8 cellular contexts compared by ENCODE assay signal in the genomic region with DNA sequence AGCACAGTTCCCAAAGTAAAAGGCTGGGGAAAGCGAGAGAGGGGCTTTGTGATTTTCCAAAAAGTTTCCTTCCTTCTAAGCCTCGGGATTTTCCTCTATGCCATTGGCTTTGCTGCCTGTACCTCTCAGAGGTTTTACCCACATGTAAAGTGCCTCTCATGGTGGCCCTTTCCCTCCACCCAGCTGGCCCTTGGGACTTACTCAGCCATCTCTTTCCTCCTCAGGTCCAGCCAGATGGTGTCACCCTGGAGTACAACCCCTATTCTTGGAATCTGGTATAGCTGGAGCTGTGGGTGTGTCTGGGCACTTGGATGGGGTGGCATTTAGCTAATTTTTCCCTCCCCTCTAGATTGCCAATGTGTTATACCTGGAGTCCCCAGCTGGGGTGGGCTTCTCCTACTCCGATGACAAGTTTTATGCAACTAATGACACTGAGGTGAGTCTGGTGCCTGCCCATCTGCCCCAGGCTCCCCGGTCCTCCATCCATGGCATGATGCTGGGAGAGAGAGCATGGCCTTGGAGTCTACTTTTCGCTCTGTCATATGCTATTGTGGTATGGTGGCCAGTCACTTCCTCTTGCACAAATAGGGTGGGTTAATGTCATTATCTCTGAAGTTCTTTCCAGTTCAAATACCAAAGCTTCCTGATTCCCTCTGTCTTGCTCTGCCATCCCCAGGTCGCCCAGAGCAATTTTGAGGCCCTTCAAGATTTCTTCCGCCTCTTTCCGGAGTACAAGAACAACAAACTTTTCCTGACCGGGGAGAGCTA.
A peak's percentile ranks its signal among the peaks of the same experiment; 100 is the strongest.
DNase-seq lines count a peak whose midpoint lies in the region; ATAC-seq and TF ChIP-seq lines count a peak whose summit lies in the region.

No MANE protein-coding gene starts in this region.

- ATAC-seq in HG02798 (IDR thresholded peaks at IDR 0.05; ENCODE audit: poor library complexity, unreplicated experiment) (no peak), HG02938 (IDR thresholded peaks at IDR 0.05; ENCODE audit: unreplicated experiment) (no peak)

- peak overlapping the region; percentile 93 for H3K4me2 ChIP-seq in OCI-LY1 (ENCODE audit: low read length)

- no peak overlapping the region for H2AFZ ChIP-seq in OCI-LY1 (ENCODE audit: low read length)

- no peaks in the 10 kb centered on the region for H3K9me3 ChIP-seq in OCI-LY1 (ENCODE audit: low read length)
- no peaks in the 10 kb centered on the region for H3K9me3 ChIP-seq in mucosa of rectum (ENCODE audit: control insufficient read depth in 2 of 2, low read length in 2 of 2)

- H3K9ac ChIP-seq in OCI-LY1 (ENCODE audit: low read length) (peak overlapping the region; percentile 70), mucosa of rectum (ENCODE audit: low read depth in 1 of 2, low read length in 2 of 2) (peak overlapping the region; percentile 76 to 80)

- H3K36me3 ChIP-seq in OCI-LY1 (ENCODE audit: insufficient read depth, low read length) (peaks cover 19% of the 10 kb centered on the region; the same call in 1 of the 2 replicates), mucosa of rectum (ENCODE audit: control insufficient read depth in 2 of 2, insufficient read depth in 2 of 2, low read length in 2 of 2) (peaks cover 23 to 45% of the 10 kb centered on the region in 2 donors)

- no peaks in the 10 kb centered on the region for H3K79me2 ChIP-seq in OCI-LY1 (ENCODE audit: insufficient read depth, low read length)

- no peaks in the 10 kb centered on the region for H3K27me3 Mint-ChIP-seq in T-helper 2 cell treated with Interferon-gamma antibody and Interleukin-4, amounts not matched to agents 5 μg/mL and 100 μg/mL, for 36 hours (ENCODE audit: low read depth)

- H3K9me3 Mint-ChIP-seq in T-helper 2 cell treated with Interferon-gamma antibody and Interleukin-4, amounts not matched to agents 5 μg/mL and 100 μg/mL, for 36 hours: no peaks in the 10 kb centered on the region

- no peak for DNase-seq in T-helper 2 cell treated with Interferon-gamma antibody and Interleukin-4, amounts not matched to agents 5 μg/mL and 100 μg/mL, for 36 hours (ENCODE audit: low spot score)
- DNase-seq in T-helper 2 cell (no peak), coronary artery (ENCODE audit: low spot score) (no peak), NCI-H1417 (lab: John Stamatoyannopoulos, UW) (no peak)

- H4K20me1 ChIP-seq in OCI-LY1 (ENCODE audit: insufficient read depth, low read length): no peaks in the 10 kb centered on the region

- no peaks in the 10 kb centered on the region for H3K9me2 ChIP-seq in OCI-LY1 (ENCODE audit: low read depth, low read length)

- peak overlapping the region; percentile 92 for H3K4me3 Mint-ChIP-seq in T-helper 2 cell treated with Interferon-gamma antibody and Interleukin-4, amounts not matched to agents 5 μg/mL and 100 μg/mL, for 36 hours

- H3K27ac ChIP-seq in OCI-LY1 (ENCODE audit: low read depth, low read length, poor library complexity, severe bottlenecking): no peak overlapping the region
- no peak overlapping the region for H3K27ac ChIP-seq in coronary artery
- H3K27ac ChIP-seq in mucosa of rectum (ENCODE audit: low read depth in 2 of 2, low read length in 2 of 2): peak overlapping the region; percentile 65 to 80

- H3K4me1 Mint-ChIP-seq in T-helper 2 cell treated with Interferon-gamma antibody and Interleukin-4, amounts not matched to agents 5 μg/mL and 100 μg/mL, for 36 hours (ENCODE audit: low read depth): peaks cover 23% of the 10 kb centered on the region

- H3K27me3 ChIP-seq in OCI-LY1 (ENCODE audit: insufficient read depth, low read length) (no peaks in the 10 kb centered on the region), mucosa of rectum (ENCODE audit: control insufficient read depth in 2 of 2, insufficient read depth in 2 of 2, low read length in 2 of 2) (no peaks in the 10 kb centered on the region)

- H3K27ac Mint-ChIP-seq in T-helper 2 cell treated with Interferon-gamma antibody and Interleukin-4, amounts not matched to agents 5 μg/mL and 100 μg/mL, for 36 hours: peak overlapping the region; percentile 80

- H3K36me3 Mint-ChIP-seq in T-helper 2 cell treated with Interferon-gamma antibody and Interleukin-4, amounts not matched to agents 5 μg/mL and 100 μg/mL, for 36 hours (ENCODE audit: low read depth): peaks cover 6% of the 10 kb centered on the region

- H3K4me3 ChIP-seq in OCI-LY1 (ENCODE audit: low read depth, low read length, poor library complexity, severe bottlenecking) (peak overlapping the region; percentile 75), coronary artery (peak overlapping the region; percentile 95), mucosa of rectum (ENCODE audit: low read length in 2 of 2) (peak overlapping the region; percentile 80 to 82)

- TF ChIP-seq CTCF in OCI-LY1 (IDR thresholded peaks at IDR 0.05; ENCODE audit: low read length): no peak
- TF ChIP-seq CTCF in coronary artery (IDR thresholded peaks at IDR 0.05): no peak

- H3K4me1 ChIP-seq in OCI-LY1 (ENCODE audit: insufficient read depth, low read length, severe bottlenecking) (peaks cover 30% of the 10 kb centered on the region), mucosa of rectum (ENCODE audit: control insufficient read depth in 2 of 2, insufficient read depth in 2 of 2, low read length in 2 of 2) (peaks cover 30 to 31% of the 10 kb centered on the region in 2 donors)

- H3F3A ChIP-seq in OCI-LY1 (ENCODE audit: insufficient read depth, low read length): no peaks in the 10 kb centered on the region; the same call in 1 of the 2 replicates

Comparison
In these comparisons a context has a peak if more than half of its experiments do, and no peak if none do; other contexts are left out.
1. H3K27ac ChIP-seq: peak in mucosa of rectum (2 of 2); none in OCI-LY1 (single experiment) and coronary artery (0 of 2).
2. Peak in every context shown above with its lines, with median percentiles within 50 percentile points of each other: H3K4me3 ChIP-seq.